ENCODE assay signal across 27 cellular contexts in the genomic region with DNA sequence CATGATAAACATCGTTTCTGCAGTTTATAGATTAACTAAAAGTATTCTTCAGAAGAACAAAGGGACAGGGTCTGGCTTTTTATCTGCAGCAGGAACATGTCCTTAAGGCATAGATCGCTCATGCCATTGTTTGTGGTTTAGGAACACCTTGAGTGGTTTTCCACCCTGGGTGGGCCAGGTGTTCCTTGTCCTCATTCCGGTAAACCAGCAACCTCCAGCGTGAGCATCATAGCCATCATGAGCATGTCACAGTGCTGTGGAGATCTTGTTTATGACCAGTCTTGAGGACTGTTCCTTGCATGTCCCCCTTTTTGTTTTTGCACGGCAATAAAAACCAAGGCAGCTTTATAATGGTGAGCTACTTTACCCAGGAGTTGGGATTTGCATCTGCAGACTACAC. TPM values are rescaled to one million over a fixed set of nuclear protein-coding genes. Genes with fewer than 3 reads are reported as not detected.
DNase-seq lines count a peak whose midpoint lies in the region; ATAC-seq, FAIRE-seq and TF ChIP-seq lines count a peak whose summit lies in the region.
"Had no signal": no experiment of that assay in that cellular context is flagged by ENCODE, and none has a peak within 500 bp of the region (broad histone marks: within the 10 kb centered on the region; RNA-seq: fewer than 3 reads in every experiment).

No MANE protein-coding gene starts in this region.

- POLR2A ChIA-PET in HEK293 (lab: Yijun Ruan, JAX), result no interaction called here

- peaks cover 6% of the 10 kb centered on the region for H3K27me3 ChIP-seq in fibroblast of lung (ENCODE audit: control insufficient read depth, insufficient read depth, low read length)
- H3K27me3 ChIP-seq in small intestine (ENCODE audit: control insufficient read depth in 2 of 2, insufficient read depth in 2 of 2, low read length in 2 of 2), result no peaks in the 10 kb centered on the region
- H3K27me3 ChIP-seq: sigmoid colon, upper lobe of right lung had no signal

- FAIRE-seq in small intestine (lab: Jason Lieb, UNC), result no peak
- FAIRE-seq: D721Med, endometrium had no signal

- H3K9ac ChIP-seq in fibroblast of lung (ENCODE audit: insufficient read depth, low read length), result no peak overlapping the region
- H3K9ac ChIP-seq: parathyroid adenoma had no signal

- TF ChIP-seq CTCF in HEK293 (tag by site-specific recombination; IDR thresholded peaks at IDR 0.05) (no peak), fibroblast of lung (conservative IDR thresholded peaks at IDR 0.05 in 1 of 2, IDR thresholded peaks at IDR 0.05 in 1 of 2; ENCODE audit: low read depth in 1 of 2, low read length in 2 of 2) (no peak)

- H3K27ac ChIP-seq in HEK293 (ENCODE audit: extremely low read depth, low read depth, low read length) (no peak overlapping the region), fibroblast of lung (ENCODE audit: insufficient read depth, low read length) (no peak overlapping the region), small intestine (ENCODE audit: low read depth in 1 of 2, low read length in 1 of 2) (no peak overlapping the region)
- H3K27ac ChIP-seq: parathyroid adenoma, RWPE1, sigmoid colon, upper lobe of right lung, WERI-Rb-1 had no signal

- H3K36me3 ChIP-seq in HEK293 (ENCODE audit: control insufficient read depth in 2 of 2, insufficient read depth in 1 of 2, low read length in 2 of 2) (no peaks in the 10 kb centered on the region), fibroblast of lung (ENCODE audit: control insufficient read depth, insufficient read depth, low read length) (no peaks in the 10 kb centered on the region), small intestine (ENCODE audit: control insufficient read depth in 2 of 2, insufficient read depth in 2 of 2, low read length in 2 of 2) (no peaks in the 10 kb centered on the region)
- H3K36me3 ChIP-seq: sigmoid colon, upper lobe of right lung, WERI-Rb-1 had no signal

- DNase-seq in A172 (ENCODE audit: low spot score) (peak; percentile 8), astrocyte of the hippocampus (ENCODE audit: low read depth, low spot score) (peak; percentile 22), fibroblast of lung (ENCODE audit: low read depth in 2 of 2) (peak; percentile 21 to 32), small intestine (no peak), NCI-H446 treated with DMSO at 0.1 percent for 48 hours (lab: John Stamatoyannopoulos, UW) (no peak), AG08396 (ENCODE audit: low spot score) (no peak)
- DNase-seq: activated CD4-positive, alpha-beta T cell treated with anti-CD3 and anti-CD28 coated beads, Interleukin-2, amount 50 U/mL, for 4 hours; activated CD8-positive, alpha-beta memory T cell treated with anti-CD3 and anti-CD28 coated beads, Interleukin-2, amount 50 U/mL, for 4 hours; activated naive CD8-positive, alpha-beta T cell treated with anti-CD3 and anti-CD28 coated beads for 36 hours; C1 segment of cervical spinal cord; cortex of kidney; GF-D8; Karpas-422; left ventricle myocardium superior; NCI-H1105 treated with DMSO at 0.1 percent for 48 hours; NCI-H2081; nephron progenitor cell; sigmoid colon; upper lobe of right lung; WERI-Rb-1 had no signal

- CTCF ChIA-PET in HEK293 (lab: Yijun Ruan, JAX), result no interaction called here

- H3K4me3 ChIP-seq in HEK293 (ENCODE audit: low read depth, low read length) (no peak overlapping the region), fibroblast of lung (replicated peaks in 1 of 4; ENCODE audit: control extremely low read depth in 1 of 4, insufficient read depth in 1 of 4, low read depth in 3 of 4, low read length in 4 of 4) (no peak overlapping the region), small intestine (ENCODE audit: low read depth in 1 of 2, low read length in 2 of 2) (no peak overlapping the region)
- H3K4me3 ChIP-seq: sigmoid colon, upper lobe of right lung had no signal

- ATAC-seq in GM18520 (IDR thresholded peaks at IDR 0.05; ENCODE audit: unreplicated experiment), result no peak
- ATAC-seq: left ventricle myocardium superior, SK-N-SH treated with all-trans-retinoic acid at 6 μM for 48 hours, upper lobe of right lung had no signal

- 91 to 93% (median 93%) methylated on average over 5 of the region's 5 CpGs for WGBS in small intestine, 3 donors

- no peak overlapping the region for H3K4me2 ChIP-seq in fibroblast of lung (ENCODE audit: extremely low read depth, insufficient read depth, low read length)

- no peaks in the 10 kb centered on the region for H3K4me1 ChIP-seq in HEK293 (ENCODE audit: control insufficient read depth, insufficient read depth, low read length)
- H3K4me1 ChIP-seq in fibroblast of lung (ENCODE audit: control insufficient read depth, extremely low read depth, insufficient read depth, low read length), result no peaks in the 10 kb centered on the region
- no peaks in the 10 kb centered on the region for H3K4me1 ChIP-seq in small intestine (ENCODE audit: control insufficient read depth in 2 of 2, insufficient read depth in 1 of 2, low read depth in 1 of 2, low read length in 1 of 2)
- H3K4me1 ChIP-seq: parathyroid adenoma, upper lobe of right lung had no signal

- H3K79me2 ChIP-seq in fibroblast of lung (ENCODE audit: control insufficient read depth, insufficient read depth, low read length), result no peaks in the 10 kb centered on the region
- H3K79me2 ChIP-seq: parathyroid adenoma had no signal

- H2AFZ ChIP-seq in fibroblast of lung (ENCODE audit: low read length), result no peak overlapping the region
- H2AFZ ChIP-seq: parathyroid adenoma had no signal

- H4K20me1 ChIP-seq in fibroblast of lung (ENCODE audit: control insufficient read depth, extremely low read depth, insufficient read depth, low read length), result no peaks in the 10 kb centered on the region

- H3K9me3 ChIP-seq in HEK293 (ENCODE audit: control insufficient read depth, insufficient read depth, low read depth, low read length) (no peaks in the 10 kb centered on the region), fibroblast of lung (ENCODE audit: control insufficient read depth, insufficient read depth, low read depth, low read length) (no peaks in the 10 kb centered on the region), small intestine (ENCODE audit: control insufficient read depth, low read depth) (no peaks in the 10 kb centered on the region)

TF ChIP-seq in HEK293, 187 proteins besides CTCF, POLR2A, EP300 and RAD21 (continues in another document):
- peak; percentile 88 for TF ChIP-seq SETDB1 (IDR thresholded peaks at IDR 0.05; ENCODE audit: insufficient read length, low read length)
- no peak for TF ChIP-seq ZFP37 (tag by site-specific recombination; IDR thresholded peaks at IDR 0.05)
- no peak for TF ChIP-seq EGR2 (tag by site-specific recombination; IDR thresholded peaks at IDR 0.05; ENCODE audit: low read depth)
- no peak for TF ChIP-seq ZNF548 (tag by site-specific recombination; IDR thresholded peaks at IDR 0.05)
- no peak for TF ChIP-seq ZNF211 (tag by site-specific recombination; IDR thresholded peaks at IDR 0.05; ENCODE audit: low read depth)
- no peak for TF ChIP-seq ZNF174 (tag by site-specific recombination; IDR thresholded peaks at IDR 0.05)
- TF ChIP-seq ZNF830 (tag by site-specific recombination; IDR thresholded peaks at IDR 0.05; ENCODE audit: low read depth), result no peak
- TF ChIP-seq SCRT1 (tag by site-specific recombination; IDR thresholded peaks at IDR 0.05; ENCODE audit: borderline replicate concordance), result no peak
- TF ChIP-seq KLF9 (tag by site-specific recombination; IDR thresholded peaks at IDR 0.05; ENCODE audit: low read depth), result no peak
- no peak for TF ChIP-seq ZNF404 (tag by site-specific recombination; IDR thresholded peaks at IDR 0.05)
- TF ChIP-seq, protein P1, sequence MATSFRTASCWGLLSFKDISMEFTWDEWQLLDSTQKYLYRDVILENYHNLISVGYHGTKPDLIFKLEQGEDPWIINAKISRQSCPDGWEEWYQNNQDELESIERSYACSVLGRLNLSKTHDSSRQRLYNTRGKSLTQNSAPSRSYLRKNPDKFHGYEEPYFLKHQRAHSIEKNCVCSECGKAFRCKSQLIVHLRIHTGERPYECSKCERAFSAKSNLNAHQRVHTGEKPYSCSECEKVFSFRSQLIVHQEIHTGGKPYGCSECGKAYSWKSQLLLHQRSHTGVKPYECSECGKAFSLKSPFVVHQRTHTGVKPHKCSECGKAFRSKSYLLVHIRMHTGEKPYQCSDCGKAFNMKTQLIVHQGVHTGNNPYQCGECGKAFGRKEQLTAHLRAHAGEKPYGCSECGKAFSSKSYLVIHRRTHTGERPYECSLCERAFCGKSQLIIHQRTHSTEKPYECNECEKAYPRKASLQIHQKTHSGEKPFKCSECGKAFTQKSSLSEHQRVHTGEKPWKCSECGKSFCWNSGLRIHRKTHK (tag by site-specific recombination; IDR thresholded peaks at IDR 0.05), result peak; percentile 33; the same call in 1 of the 2 replicates
- no peak for TF ChIP-seq ZNF571 (tag by site-specific recombination; IDR thresholded peaks at IDR 0.05)
- no peak for TF ChIP-seq TRIM28 (IDR thresholded peaks at IDR 0.05; ENCODE audit: borderline replicate concordance, low read length)
- TF ChIP-seq ZNF529 (tag by site-specific recombination; IDR thresholded peaks at IDR 0.05; ENCODE audit: insufficient replicate concordance), result peak; percentile 29
- 0 out of 2 replicates have a peak, but pooled peaks have one; percentile 48 for TF ChIP-seq ZNF610 (tag by site-specific recombination; IDR thresholded peaks at IDR 0.05; ENCODE audit: borderline replicate concordance)
- TF ChIP-seq ZNF654 (tag by site-specific recombination; IDR thresholded peaks at IDR 0.05; ENCODE audit: low read depth), result no peak
- TF ChIP-seq GFI1B (tag by site-specific recombination; IDR thresholded peaks at IDR 0.05), result no peak
- peak; percentile 47; the same call in 1 of the 2 replicates for TF ChIP-seq ZNF549 (tag by site-specific recombination; IDR thresholded peaks at IDR 0.05)
- TF ChIP-seq, protein P2, sequence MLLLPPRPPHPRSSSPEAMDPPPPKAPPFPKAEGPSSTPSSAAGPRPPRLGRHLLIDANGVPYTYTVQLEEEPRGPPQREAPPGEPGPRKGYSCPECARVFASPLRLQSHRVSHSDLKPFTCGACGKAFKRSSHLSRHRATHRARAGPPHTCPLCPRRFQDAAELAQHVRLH (tag by site-specific recombination; IDR thresholded peaks at IDR 0.05), result no peak
- TF ChIP-seq ZXDB (tag by site-specific recombination; IDR thresholded peaks at IDR 0.05), result no peak

RNA-seq across cellular contexts. Expression of a gene that starts 33.9 kb away (rescaled TPM):
- total RNA-seq in A172 (2014; rRNA removed; shearing (Covaris generic)), result 0.96 and 2.3 TPM in 2 replicates
- under 0.01 TPM in 2 replicates for total RNA-seq in fibroblast of lung
- 0.05 and 0.08 TPM in 2 replicates for polyA plus RNA-seq in fibroblast of lung
- 0.05 TPM in 1 of 2 replicates, not detected in the other for polyA plus RNA-seq in fibroblast of lung (2012)
- polyA minus RNA-seq in fibroblast of lung (ENCODE audit: low replicate concordance), result not detected in 2 replicates
- 1 to 10 TPM in 1 of 3 donors, under 1 TPM in 1, not detected in 1; 0.81 to 2.5 TPM for polyA plus RNA-seq in small intestine

RNA-seq across cellular contexts. Expression of a gene that starts 39.9 kb away (rescaled TPM):
- 74.6 and 80.8 TPM in 2 replicates for total RNA-seq in A172 (2014; rRNA removed; shearing (Covaris generic))
- 65.5 and 69.7 TPM in 2 replicates for total RNA-seq in fibroblast of lung
- polyA plus RNA-seq in fibroblast of lung (47.9 and 48.6 TPM in 2 replicates), small intestine (10 to 100 TPM; 12.3 to 25.3 (median 18.6) TPM)
- 32.1 and 32.7 TPM in 2 replicates for polyA plus RNA-seq in fibroblast of lung (2012)
- 6.6 and 12.6 TPM in 2 replicates for polyA minus RNA-seq in fibroblast of lung (ENCODE audit: low replicate concordance)

Comparison
In these comparisons a context has a peak if more than half of its experiments do, and no peak if none do; other contexts are left out.
1. DNase-seq: peak in A172 (single experiment), astrocyte of the hippocampus (single experiment) and fibroblast of lung (2 of 2); none in small intestine (single experiment), NCI-H446 treated with DMSO at 0.1 percent for 48 hours (single experiment) and AG08396 (single experiment).